2 cellular contexts compared by ENCODE assay signal in the genomic region with DNA sequence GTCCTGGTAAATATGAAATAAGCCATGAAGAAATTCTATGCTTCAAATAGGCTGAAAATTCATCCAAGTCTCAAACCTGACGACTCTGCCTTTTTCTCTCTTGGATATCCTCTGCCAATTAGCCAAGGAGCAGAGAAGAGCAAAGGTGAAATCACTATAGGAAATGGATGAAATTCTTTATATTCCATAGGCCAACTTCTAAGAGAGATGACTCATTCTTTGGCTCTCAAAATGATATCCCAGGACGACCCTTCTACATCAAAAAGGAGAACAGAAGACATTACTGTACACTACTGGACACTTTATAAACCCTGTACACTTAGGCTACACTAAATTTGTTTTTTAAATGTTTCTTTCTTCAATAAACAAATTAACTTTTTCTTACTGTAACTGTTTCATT.
TF ChIP-seq lines count a peak whose summit lies in the region.

No MANE protein-coding gene starts in this region.

TF ChIP-seq in HCT116, 20 proteins besides CTCF, POLR2A, EP300 and RAD21 (continued from another document):
- TF ChIP-seq, protein P1, sequence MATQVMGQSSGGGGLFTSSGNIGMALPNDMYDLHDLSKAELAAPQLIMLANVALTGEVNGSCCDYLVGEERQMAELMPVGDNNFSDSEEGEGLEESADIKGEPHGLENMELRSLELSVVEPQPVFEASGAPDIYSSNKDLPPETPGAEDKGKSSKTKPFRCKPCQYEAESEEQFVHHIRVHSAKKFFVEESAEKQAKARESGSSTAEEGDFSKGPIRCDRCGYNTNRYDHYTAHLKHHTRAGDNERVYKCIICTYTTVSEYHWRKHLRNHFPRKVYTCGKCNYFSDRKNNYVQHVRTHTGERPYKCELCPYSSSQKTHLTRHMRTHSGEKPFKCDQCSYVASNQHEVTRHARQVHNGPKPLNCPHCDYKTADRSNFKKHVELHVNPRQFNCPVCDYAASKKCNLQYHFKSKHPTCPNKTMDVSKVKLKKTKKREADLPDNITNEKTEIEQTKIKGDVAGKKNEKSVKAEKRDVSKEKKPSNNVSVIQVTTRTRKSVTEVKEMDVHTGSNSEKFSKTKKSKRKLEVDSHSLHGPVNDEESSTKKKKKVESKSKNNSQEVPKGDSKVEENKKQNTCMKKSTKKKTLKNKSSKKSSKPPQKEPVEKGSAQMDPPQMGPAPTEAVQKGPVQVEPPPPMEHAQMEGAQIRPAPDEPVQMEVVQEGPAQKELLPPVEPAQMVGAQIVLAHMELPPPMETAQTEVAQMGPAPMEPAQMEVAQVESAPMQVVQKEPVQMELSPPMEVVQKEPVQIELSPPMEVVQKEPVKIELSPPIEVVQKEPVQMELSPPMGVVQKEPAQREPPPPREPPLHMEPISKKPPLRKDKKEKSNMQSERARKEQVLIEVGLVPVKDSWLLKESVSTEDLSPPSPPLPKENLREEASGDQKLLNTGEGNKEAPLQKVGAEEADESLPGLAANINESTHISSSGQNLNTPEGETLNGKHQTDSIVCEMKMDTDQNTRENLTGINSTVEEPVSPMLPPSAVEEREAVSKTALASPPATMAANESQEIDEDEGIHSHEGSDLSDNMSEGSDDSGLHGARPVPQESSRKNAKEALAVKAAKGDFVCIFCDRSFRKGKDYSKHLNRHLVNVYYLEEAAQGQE (IDR thresholded peaks at IDR 0.05; ENCODE audit: low read depth) = no peak
- TF ChIP-seq SP1 (IDR thresholded peaks at IDR 0.05; ENCODE audit: low read depth) = no peak
- no peak for TF ChIP-seq FOSL1 (IDR thresholded peaks at IDR 0.05; ENCODE audit: low read depth)
- TF ChIP-seq ZFX (IDR thresholded peaks at IDR 0.05) = no peak
- TF ChIP-seq, protein P2, sequence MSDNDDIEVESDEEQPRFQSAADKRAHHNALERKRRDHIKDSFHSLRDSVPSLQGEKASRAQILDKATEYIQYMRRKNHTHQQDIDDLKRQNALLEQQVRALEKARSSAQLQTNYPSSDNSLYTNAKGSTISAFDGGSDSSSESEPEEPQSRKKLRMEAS (IDR thresholded peaks at IDR 0.05) = no peak
- TF ChIP-seq POLR2AphosphoS5 (IDR thresholded peaks at IDR 0.05; ENCODE audit: low read depth, low read length) = no peak
- TF ChIP-seq TCF7L2 (IDR thresholded peaks at IDR 0.05; ENCODE audit: borderline replicate concordance, extremely low read depth, insufficient read depth, insufficient read length) = no peak
- TF ChIP-seq SRF (IDR thresholded peaks at IDR 0.05; ENCODE audit: low read depth) = no peak
- TF ChIP-seq CBX3 (IDR thresholded peaks at IDR 0.05; ENCODE audit: low read depth) = no peak
- TF ChIP-seq, protein P3, sequence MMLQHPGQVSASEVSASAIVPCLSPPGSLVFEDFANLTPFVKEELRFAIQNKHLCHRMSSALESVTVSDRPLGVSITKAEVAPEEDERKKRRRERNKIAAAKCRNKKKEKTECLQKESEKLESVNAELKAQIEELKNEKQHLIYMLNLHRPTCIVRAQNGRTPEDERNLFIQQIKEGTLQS (IDR thresholded peaks at IDR 0.05) = no peak

TF ChIP-seq in SK-N-SH treated with all-trans-retinoic acid at 6 μM for 48 hours, 23 proteins besides CTCF, POLR2A, EP300 and RAD21 (continued from another document):
- TF ChIP-seq, protein P4, sequence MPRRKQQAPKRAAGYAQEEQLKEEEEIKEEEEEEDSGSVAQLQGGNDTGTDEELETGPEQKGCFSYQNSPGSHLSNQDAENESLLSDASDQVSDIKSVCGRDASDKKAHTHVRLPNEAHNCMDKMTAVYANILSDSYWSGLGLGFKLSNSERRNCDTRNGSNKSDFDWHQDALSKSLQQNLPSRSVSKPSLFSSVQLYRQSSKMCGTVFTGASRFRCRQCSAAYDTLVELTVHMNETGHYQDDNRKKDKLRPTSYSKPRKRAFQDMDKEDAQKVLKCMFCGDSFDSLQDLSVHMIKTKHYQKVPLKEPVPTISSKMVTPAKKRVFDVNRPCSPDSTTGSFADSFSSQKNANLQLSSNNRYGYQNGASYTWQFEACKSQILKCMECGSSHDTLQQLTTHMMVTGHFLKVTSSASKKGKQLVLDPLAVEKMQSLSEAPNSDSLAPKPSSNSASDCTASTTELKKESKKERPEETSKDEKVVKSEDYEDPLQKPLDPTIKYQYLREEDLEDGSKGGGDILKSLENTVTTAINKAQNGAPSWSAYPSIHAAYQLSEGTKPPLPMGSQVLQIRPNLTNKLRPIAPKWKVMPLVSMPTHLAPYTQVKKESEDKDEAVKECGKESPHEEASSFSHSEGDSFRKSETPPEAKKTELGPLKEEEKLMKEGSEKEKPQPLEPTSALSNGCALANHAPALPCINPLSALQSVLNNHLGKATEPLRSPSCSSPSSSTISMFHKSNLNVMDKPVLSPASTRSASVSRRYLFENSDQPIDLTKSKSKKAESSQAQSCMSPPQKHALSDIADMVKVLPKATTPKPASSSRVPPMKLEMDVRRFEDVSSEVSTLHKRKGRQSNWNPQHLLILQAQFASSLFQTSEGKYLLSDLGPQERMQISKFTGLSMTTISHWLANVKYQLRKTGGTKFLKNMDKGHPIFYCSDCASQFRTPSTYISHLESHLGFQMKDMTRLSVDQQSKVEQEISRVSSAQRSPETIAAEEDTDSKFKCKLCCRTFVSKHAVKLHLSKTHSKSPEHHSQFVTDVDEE (CRISPR knock-in tag; IDR thresholded peaks at IDR 0.05) = no peak
- TF ChIP-seq ZC3H10 (CRISPR knock-in tag; IDR thresholded peaks at IDR 0.05) = no peak
- TF ChIP-seq ZNF70 (CRISPR knock-in tag; IDR thresholded peaks at IDR 0.05) = no peak
- no peak for TF ChIP-seq ZFP30 (CRISPR knock-in tag; IDR thresholded peaks at IDR 0.05)
